ENCODE assay signal across 1 cellular context in the genomic region with DNA sequence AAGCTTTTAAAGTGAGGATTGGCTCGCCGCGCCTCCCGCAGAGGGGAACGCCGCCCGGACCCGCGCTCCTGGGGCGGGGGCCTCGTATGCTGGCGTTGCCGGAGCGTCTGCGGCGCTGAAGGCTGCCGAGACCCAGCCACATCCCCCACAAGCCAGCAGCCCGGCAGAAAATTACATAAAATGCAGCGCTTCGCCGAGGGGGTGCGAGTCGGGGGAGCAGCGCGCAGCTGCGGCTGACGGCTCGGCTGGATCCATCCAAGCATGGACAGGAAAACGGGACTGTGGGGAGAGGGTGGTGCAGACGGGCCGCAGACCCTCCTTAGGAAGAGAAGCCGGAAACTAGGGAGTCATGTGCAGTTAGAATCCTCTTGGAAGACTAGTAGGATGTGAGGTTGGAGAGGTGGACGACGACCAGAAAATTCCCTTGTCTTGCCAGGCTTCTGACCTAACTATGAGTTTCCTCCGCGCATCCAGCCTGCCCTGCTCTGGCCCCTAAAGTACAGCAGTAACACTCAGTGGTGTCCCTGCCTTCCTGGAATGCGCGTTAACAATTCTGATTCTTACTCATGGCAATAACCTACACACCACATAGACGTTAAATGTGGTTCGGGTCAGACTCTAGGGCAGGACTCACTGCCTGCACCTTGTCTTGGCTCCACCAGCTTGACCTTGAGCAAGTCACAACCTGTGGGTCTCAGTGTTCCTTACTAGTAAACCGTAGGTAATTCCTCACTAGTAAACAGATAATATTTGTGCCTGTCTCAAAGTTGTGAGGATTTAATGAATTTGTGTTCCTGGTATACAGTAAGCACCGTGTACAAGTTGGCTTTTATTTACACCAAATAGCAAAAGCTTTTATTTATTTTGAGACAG.
TF ChIP-seq lines count a peak whose summit lies in the region.

No MANE protein-coding gene starts in this region.

TF ChIP-seq in HepG2, 621 proteins besides CTCF, POLR2A, EP300 and RAD21 (continued from another document and continues in another):
- TF ChIP-seq, protein P1, sequence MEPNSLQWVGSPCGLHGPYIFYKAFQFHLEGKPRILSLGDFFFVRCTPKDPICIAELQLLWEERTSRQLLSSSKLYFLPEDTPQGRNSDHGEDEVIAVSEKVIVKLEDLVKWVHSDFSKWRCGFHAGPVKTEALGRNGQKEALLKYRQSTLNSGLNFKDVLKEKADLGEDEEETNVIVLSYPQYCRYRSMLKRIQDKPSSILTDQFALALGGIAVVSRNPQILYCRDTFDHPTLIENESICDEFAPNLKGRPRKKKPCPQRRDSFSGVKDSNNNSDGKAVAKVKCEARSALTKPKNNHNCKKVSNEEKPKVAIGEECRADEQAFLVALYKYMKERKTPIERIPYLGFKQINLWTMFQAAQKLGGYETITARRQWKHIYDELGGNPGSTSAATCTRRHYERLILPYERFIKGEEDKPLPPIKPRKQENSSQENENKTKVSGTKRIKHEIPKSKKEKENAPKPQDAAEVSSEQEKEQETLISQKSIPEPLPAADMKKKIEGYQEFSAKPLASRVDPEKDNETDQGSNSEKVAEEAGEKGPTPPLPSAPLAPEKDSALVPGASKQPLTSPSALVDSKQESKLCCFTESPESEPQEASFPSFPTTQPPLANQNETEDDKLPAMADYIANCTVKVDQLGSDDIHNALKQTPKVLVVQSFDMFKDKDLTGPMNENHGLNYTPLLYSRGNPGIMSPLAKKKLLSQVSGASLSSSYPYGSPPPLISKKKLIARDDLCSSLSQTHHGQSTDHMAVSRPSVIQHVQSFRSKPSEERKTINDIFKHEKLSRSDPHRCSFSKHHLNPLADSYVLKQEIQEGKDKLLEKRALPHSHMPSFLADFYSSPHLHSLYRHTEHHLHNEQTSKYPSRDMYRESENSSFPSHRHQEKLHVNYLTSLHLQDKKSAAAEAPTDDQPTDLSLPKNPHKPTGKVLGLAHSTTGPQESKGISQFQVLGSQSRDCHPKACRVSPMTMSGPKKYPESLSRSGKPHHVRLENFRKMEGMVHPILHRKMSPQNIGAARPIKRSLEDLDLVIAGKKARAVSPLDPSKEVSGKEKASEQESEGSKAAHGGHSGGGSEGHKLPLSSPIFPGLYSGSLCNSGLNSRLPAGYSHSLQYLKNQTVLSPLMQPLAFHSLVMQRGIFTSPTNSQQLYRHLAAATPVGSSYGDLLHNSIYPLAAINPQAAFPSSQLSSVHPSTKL (CRISPR knock-in tag; IDR thresholded peaks at IDR 0.05): peak; percentile 11; the same call in 1 of the 2 replicates
- TF ChIP-seq, protein P2, sequence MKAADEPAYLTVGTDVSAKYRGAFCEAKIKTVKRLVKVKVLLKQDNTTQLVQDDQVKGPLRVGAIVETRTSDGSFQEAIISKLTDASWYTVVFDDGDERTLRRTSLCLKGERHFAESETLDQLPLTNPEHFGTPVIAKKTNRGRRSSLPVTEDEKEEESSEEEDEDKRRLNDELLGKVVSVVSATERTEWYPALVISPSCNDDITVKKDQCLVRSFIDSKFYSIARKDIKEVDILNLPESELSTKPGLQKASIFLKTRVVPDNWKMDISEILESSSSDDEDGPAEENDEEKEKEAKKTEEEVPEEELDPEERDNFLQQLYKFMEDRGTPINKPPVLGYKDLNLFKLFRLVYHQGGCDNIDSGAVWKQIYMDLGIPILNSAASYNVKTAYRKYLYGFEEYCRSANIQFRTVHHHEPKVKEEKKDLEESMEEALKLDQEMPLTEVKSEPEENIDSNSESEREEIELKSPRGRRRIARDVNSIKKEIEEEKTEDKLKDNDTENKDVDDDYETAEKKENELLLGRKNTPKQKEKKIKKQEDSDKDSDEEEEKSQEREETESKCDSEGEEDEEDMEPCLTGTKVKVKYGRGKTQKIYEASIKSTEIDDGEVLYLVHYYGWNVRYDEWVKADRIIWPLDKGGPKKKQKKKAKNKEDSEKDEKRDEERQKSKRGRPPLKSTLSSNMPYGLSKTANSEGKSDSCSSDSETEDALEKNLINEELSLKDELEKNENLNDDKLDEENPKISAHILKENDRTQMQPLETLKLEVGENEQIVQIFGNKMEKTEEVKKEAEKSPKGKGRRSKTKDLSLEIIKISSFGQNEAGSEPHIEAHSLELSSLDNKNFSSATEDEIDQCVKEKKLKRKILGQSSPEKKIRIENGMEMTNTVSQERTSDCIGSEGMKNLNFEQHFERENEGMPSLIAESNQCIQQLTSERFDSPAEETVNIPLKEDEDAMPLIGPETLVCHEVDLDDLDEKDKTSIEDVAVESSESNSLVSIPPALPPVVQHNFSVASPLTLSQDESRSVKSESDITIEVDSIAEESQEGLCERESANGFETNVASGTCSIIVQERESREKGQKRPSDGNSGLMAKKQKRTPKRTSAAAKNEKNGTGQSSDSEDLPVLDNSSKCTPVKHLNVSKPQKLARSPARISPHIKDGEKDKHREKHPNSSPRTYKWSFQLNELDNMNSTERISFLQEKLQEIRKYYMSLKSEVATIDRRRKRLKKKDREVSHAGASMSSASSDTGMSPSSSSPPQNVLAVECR (CRISPR knock-in tag; IDR thresholded peaks at IDR 0.05; ENCODE audit: borderline replicate concordance): no peak
- TF ChIP-seq NCOA1 (CRISPR knock-in tag; IDR thresholded peaks at IDR 0.05) (0 out of 2 replicates have a peak, but pooled peaks have one; percentile 20), IRX3 (CRISPR knock-in tag; IDR thresholded peaks at IDR 0.05; ENCODE audit: borderline replicate concordance, low read depth) (no peak), ZNF773 (CRISPR knock-in tag; IDR thresholded peaks at IDR 0.05; ENCODE audit: borderline replicate concordance) (no peak), ZNF326 (CRISPR knock-in tag; IDR thresholded peaks at IDR 0.05; ENCODE audit: borderline replicate concordance) (no peak), RORA (CRISPR knock-in tag; IDR thresholded peaks at IDR 0.05) (no peak), ZNF253 (CRISPR knock-in tag; IDR thresholded peaks at IDR 0.05; ENCODE audit: borderline replicate concordance) (no peak), KLF12 (CRISPR knock-in tag; IDR thresholded peaks at IDR 0.05; ENCODE audit: borderline replicate concordance) (no peak), ZNF124 (CRISPR knock-in tag; IDR thresholded peaks at IDR 0.05) (no peak), ETV6 (CRISPR knock-in tag; conservative IDR thresholded peaks at IDR 0.05) (no peak), JARID2 (CRISPR knock-in tag; IDR thresholded peaks at IDR 0.05; ENCODE audit: insufficient replicate concordance) (no peak), SOX5 (CRISPR knock-in tag; IDR thresholded peaks at IDR 0.05; ENCODE audit: borderline replicate concordance) (no peak), SIN3A (IDR thresholded peaks at IDR 0.05; ENCODE audit: borderline replicate concordance, low read depth, low read length) (0 out of 2 replicates have a peak, but pooled peaks have one; percentile 5), CBX5 (CRISPR knock-in tag; IDR thresholded peaks at IDR 0.05; ENCODE audit: borderline replicate concordance) (no peak), ZNF20 (CRISPR knock-in tag; IDR thresholded peaks at IDR 0.05) (no peak), ELF3 (CRISPR knock-in tag; IDR thresholded peaks at IDR 0.05) (no peak), ATF7 (IDR thresholded peaks at IDR 0.05) (no peak), ATF7 (CRISPR knock-in tag; IDR thresholded peaks at IDR 0.05) (no peak), ZNF550 (CRISPR knock-in tag; IDR thresholded peaks at IDR 0.05; ENCODE audit: borderline replicate concordance) (no peak), ZNF790 (CRISPR knock-in tag; IDR thresholded peaks at IDR 0.05; ENCODE audit: borderline replicate concordance) (no peak), HNRNPLL (IDR thresholded peaks at IDR 0.05; ENCODE audit: low read depth, low read length, poor library complexity, severe bottlenecking) (no peak), PHF8 (CRISPR knock-in tag; IDR thresholded peaks at IDR 0.05) (peak; percentile 12), ZNF839 (CRISPR knock-in tag; IDR thresholded peaks at IDR 0.05; ENCODE audit: borderline replicate concordance) (no peak), GPN1 (CRISPR knock-in tag; IDR thresholded peaks at IDR 0.05; ENCODE audit: borderline replicate concordance) (no peak), U2AF2 (IDR thresholded peaks at IDR 0.05; ENCODE audit: low read depth, low read length) (no peak), JUN (CRISPR knock-in tag; IDR thresholded peaks at IDR 0.05) (no peak), FIP1L1 (IDR thresholded peaks at IDR 0.05; ENCODE audit: borderline replicate concordance, insufficient read depth, low read depth, low read length) (no peak), ASH2L (IDR thresholded peaks at IDR 0.05; ENCODE audit: insufficient read length, low read depth, low read length) (peak; percentile 20), PHB2 (IDR thresholded peaks at IDR 0.05; ENCODE audit: partially characterized antibody) (no peak), CREB1 (IDR thresholded peaks at IDR 0.05) (no peak), CREB1 (CRISPR knock-in tag; IDR thresholded peaks at IDR 0.05) (no peak), RBM39 (IDR thresholded peaks at IDR 0.05; ENCODE audit: low read depth, low read length, poor library complexity, severe bottlenecking) (peak; percentile 19), ONECUT2 (CRISPR knock-in tag; IDR thresholded peaks at IDR 0.05) (no peak), ARNT (IDR thresholded peaks at IDR 0.05) (no peak), ARNT2 (CRISPR knock-in tag; IDR thresholded peaks at IDR 0.05; ENCODE audit: low read depth) (no peak), ZNF841 (CRISPR knock-in tag; IDR thresholded peaks at IDR 0.05; ENCODE audit: borderline replicate concordance) (no peak), ZNF703 (CRISPR knock-in tag; IDR thresholded peaks at IDR 0.05; ENCODE audit: borderline replicate concordance) (peak; percentile 74; the same call in 1 of the 2 replicates), WIZ (CRISPR knock-in tag; IDR thresholded peaks at IDR 0.05) (no peak; the same call in 1 of the 2 replicates), ZNF501 (CRISPR knock-in tag; IDR thresholded peaks at IDR 0.05) (no peak; the same call in none of the 2 replicates)
- TF ChIP-seq, protein P3, sequence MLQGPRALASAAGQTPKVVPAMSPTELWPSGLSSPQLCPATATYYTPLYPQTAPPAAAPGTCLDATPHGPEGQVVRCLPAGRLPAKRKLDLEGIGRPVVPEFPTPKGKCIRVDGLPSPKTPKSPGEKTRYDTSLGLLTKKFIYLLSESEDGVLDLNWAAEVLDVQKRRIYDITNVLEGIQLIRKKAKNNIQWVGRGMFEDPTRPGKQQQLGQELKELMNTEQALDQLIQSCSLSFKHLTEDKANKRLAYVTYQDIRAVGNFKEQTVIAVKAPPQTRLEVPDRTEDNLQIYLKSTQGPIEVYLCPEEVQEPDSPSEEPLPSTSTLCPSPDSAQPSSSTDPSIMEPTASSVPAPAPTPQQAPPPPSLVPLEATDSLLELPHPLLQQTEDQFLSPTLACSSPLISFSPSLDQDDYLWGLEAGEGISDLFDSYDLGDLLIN (CRISPR knock-in tag; IDR thresholded peaks at IDR 0.05; ENCODE audit: borderline replicate concordance): no peak
- TF ChIP-seq, protein P4, sequence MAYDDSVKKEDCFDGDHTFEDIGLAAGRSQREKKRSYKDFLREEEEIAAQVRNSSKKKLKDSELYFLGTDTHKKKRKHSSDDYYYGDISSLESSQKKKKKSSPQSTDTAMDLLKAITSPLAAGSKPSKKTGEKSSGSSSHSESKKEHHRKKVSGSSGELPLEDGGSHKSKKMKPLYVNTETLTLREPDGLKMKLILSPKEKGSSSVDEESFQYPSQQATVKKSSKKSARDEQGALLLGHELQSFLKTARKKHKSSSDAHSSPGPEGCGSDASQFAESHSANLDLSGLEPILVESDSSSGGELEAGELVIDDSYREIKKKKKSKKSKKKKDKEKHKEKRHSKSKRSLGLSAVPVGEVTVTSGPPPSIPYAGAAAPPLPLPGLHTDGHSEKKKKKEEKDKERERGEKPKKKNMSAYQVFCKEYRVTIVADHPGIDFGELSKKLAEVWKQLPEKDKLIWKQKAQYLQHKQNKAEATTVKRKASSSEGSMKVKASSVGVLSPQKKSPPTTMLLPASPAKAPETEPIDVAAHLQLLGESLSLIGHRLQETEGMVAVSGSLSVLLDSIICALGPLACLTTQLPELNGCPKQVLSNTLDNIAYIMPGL (CRISPR knock-in tag; IDR thresholded peaks at IDR 0.05; ENCODE audit: borderline replicate concordance in 1 of 2, low read depth in 1 of 2): 0 out of 4 replicates have a peak, but pooled peaks of 1 of the 2 experiments have one; percentile 11
- TF ChIP-seq, protein P5, sequence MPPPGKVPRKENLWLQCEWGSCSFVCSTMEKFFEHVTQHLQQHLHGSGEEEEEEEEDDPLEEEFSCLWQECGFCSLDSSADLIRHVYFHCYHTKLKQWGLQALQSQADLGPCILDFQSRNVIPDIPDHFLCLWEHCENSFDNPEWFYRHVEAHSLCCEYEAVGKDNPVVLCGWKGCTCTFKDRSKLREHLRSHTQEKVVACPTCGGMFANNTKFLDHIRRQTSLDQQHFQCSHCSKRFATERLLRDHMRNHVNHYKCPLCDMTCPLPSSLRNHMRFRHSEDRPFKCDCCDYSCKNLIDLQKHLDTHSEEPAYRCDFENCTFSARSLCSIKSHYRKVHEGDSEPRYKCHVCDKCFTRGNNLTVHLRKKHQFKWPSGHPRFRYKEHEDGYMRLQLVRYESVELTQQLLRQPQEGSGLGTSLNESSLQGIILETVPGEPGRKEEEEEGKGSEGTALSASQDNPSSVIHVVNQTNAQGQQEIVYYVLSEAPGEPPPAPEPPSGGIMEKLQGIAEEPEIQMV (CRISPR knock-in tag; IDR thresholded peaks at IDR 0.05; ENCODE audit: low read depth): no peak
- TF ChIP-seq, protein P6, sequence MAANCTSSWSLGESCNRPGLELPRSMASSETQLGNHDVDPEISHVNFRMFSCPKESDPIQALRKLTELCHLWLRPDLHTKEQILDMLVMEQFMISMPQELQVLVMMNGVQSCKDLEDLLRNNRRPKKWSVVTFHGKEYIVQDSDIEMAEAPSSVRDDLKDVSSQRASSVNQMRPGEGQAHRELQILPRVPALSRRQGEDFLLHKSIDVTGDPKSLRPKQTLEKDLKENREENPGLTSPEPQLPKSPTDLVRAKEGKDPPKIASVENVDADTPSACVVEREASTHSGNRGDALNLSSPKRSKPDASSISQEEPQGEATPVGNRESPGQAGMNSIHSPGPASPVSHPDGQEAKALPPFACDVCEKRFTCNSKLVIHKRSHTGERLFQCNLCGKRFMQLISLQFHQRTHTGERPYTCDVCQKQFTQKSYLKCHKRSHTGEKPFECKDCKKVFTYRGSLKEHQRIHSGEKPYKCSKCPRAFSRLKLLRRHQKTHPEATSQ (CRISPR knock-in tag; IDR thresholded peaks at IDR 0.05; ENCODE audit: borderline replicate concordance): no peak
- TF ChIP-seq, protein P7, sequence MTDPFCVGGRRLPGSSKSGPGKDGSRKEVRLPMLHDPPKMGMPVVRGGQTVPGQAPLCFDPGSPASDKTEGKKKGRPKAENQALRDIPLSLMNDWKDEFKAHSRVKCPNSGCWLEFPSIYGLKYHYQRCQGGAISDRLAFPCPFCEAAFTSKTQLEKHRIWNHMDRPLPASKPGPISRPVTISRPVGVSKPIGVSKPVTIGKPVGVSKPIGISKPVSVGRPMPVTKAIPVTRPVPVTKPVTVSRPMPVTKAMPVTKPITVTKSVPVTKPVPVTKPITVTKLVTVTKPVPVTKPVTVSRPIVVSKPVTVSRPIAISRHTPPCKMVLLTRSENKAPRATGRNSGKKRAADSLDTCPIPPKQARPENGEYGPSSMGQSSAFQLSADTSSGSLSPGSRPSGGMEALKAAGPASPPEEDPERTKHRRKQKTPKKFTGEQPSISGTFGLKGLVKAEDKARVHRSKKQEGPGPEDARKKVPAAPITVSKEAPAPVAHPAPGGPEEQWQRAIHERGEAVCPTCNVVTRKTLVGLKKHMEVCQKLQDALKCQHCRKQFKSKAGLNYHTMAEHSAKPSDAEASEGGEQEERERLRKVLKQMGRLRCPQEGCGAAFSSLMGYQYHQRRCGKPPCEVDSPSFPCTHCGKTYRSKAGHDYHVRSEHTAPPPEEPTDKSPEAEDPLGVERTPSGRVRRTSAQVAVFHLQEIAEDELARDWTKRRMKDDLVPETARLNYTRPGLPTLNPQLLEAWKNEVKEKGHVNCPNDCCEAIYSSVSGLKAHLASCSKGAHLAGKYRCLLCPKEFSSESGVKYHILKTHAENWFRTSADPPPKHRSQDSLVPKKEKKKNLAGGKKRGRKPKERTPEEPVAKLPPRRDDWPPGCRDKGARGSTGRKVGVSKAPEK (CRISPR knock-in tag; IDR thresholded peaks at IDR 0.05; ENCODE audit: borderline replicate concordance): no peak
